Comparison of ENCODE assay signal across 1 cellular context in the genomic region with DNA sequence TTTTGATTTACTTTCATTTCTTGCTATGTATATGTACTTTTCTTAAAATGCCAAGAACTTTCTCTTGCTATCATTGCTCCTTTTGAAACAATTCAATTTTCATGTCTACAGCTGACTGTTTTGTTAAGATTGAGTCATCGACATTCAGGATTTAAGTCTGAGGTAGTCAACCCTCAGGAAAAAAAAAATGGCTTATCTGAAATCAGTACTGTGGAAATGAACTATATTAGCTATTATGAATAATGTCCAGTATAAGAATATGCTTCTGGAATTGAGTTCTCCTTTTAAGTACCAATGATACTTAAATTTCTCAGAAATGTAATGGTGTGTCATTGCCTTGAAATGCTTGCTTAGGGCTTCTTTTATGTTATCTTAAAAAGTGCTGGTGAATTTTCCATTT.
TF ChIP-seq lines count a peak whose summit lies in the region.

No MANE protein-coding gene starts in this region.

TF ChIP-seq in A549, 52 proteins besides CTCF, POLR2A, EP300 and RAD21 (continued from another document):
- TF ChIP-seq, protein P1, sequence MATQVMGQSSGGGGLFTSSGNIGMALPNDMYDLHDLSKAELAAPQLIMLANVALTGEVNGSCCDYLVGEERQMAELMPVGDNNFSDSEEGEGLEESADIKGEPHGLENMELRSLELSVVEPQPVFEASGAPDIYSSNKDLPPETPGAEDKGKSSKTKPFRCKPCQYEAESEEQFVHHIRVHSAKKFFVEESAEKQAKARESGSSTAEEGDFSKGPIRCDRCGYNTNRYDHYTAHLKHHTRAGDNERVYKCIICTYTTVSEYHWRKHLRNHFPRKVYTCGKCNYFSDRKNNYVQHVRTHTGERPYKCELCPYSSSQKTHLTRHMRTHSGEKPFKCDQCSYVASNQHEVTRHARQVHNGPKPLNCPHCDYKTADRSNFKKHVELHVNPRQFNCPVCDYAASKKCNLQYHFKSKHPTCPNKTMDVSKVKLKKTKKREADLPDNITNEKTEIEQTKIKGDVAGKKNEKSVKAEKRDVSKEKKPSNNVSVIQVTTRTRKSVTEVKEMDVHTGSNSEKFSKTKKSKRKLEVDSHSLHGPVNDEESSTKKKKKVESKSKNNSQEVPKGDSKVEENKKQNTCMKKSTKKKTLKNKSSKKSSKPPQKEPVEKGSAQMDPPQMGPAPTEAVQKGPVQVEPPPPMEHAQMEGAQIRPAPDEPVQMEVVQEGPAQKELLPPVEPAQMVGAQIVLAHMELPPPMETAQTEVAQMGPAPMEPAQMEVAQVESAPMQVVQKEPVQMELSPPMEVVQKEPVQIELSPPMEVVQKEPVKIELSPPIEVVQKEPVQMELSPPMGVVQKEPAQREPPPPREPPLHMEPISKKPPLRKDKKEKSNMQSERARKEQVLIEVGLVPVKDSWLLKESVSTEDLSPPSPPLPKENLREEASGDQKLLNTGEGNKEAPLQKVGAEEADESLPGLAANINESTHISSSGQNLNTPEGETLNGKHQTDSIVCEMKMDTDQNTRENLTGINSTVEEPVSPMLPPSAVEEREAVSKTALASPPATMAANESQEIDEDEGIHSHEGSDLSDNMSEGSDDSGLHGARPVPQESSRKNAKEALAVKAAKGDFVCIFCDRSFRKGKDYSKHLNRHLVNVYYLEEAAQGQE (IDR thresholded peaks at IDR 0.05) = no peak
- TF ChIP-seq CHD2 (IDR thresholded peaks at IDR 0.05; ENCODE audit: low read length, partially characterized antibody) = no peak
- TF ChIP-seq, protein P2, sequence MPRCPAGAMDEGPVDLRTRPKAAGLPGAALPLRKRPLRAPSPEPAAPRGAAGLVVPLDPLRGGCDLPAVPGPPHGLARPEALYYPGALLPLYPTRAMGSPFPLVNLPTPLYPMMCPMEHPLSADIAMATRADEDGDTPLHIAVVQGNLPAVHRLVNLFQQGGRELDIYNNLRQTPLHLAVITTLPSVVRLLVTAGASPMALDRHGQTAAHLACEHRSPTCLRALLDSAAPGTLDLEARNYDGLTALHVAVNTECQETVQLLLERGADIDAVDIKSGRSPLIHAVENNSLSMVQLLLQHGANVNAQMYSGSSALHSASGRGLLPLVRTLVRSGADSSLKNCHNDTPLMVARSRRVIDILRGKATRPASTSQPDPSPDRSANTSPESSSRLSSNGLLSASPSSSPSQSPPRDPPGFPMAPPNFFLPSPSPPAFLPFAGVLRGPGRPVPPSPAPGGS (IDR thresholded peaks at IDR 0.05) = no peak
- no peak for TF ChIP-seq NR3C1 (IDR thresholded peaks at IDR 0.05)
